In the genomic region with DNA sequence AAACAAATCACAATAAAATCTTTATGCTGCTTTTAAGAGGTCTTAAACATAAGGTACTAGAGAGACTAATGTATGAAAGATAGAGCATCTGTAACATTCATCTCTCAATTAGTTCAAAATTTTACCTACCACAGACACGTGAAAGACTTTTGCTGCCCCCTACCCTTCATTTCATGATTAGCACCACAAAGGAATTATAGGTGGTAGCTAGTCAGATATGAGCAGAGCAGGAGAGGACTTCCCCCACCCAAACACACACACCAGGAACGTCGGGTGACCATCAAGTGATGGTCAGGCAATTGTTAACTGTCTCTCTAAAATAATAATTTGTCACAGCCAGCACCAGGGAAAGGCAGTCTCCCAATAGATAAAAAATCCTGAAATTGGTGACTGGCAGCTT, we compare ENCODE assay signal across 11 cellular contexts.
DNase-seq lines count a peak whose midpoint lies in the region; ATAC-seq, FAIRE-seq and TF ChIP-seq lines count a peak whose summit lies in the region.
"Had no signal": no experiment of that assay in that cellular context is flagged by ENCODE, and none has a peak within 500 bp of the region (broad histone marks: within the 10 kb centered on the region; RNA-seq: fewer than 3 reads in every experiment).

No MANE protein-coding gene starts in this region.

- H2BK12ac ChIP-seq in trophoblast cell (ENCODE audit: low read length): no peak overlapping the region

- H4K12ac ChIP-seq in trophoblast cell (ENCODE audit: low read depth, low read length): no peak overlapping the region

- H3K79me2 ChIP-seq in HepG2 (ENCODE audit: insufficient read depth, low read length): no peaks in the 10 kb centered on the region
- no peaks in the 10 kb centered on the region for H3K79me2 ChIP-seq in trophoblast cell (ENCODE audit: control insufficient read depth, insufficient read depth, low read length, poor library complexity)

- peak; percentile 15; the same call in 1 of the 2 replicates for TF ChIP-seq CTCF in RWPE1 (conservative IDR thresholded peaks at IDR 0.05; ENCODE audit: low read depth)
- TF ChIP-seq CTCF in HepG2 (CRISPR knock-in tag; IDR thresholded peaks at IDR 0.05): peak; percentile 52
- TF ChIP-seq CTCF in esophagus muscularis mucosa (IDR thresholded peaks at IDR 0.05): no peak

- no peak overlapping the region for H2BK120ac ChIP-seq in trophoblast cell (ENCODE audit: insufficient read depth, low read length, poor library complexity)

- WGBS in HepG2 (ENCODE audit: low lambda C conversion rate): 2% methylated on average over 3 of the region's 3 CpGs
- WGBS in esophagus muscularis mucosa: 9% methylated on average over 3 of the region's 3 CpGs
- no CpG with 5 or more reads among the region's 3 CpGs for WGBS in trophoblast cell (ENCODE audit: extremely low coverage, insufficient coverage, insufficient read length)

- intact Hi-C loops in HepG2 (cut with micrococcal nuclease; ENCODE audit: unreplicated experiment) (loop anchor here (1.0 to 5.0 kb wide), 3 partner anchors 228 to 330 kb away; no protein-coding TSS in a partner anchor), esophagus muscularis mucosa (cut with DNase I) (no loop called here)

- TF ChIP-seq EP300 in HepG2 (IDR thresholded peaks at IDR 0.05; ENCODE audit: low read depth in 2 of 2, low read length in 2 of 2) (no peak), HepG2 (CRISPR knock-in tag; IDR thresholded peaks at IDR 0.05; ENCODE audit: borderline replicate concordance) (no peak), esophagus muscularis mucosa (IDR thresholded peaks at IDR 0.05) (no peak)

- H4K91ac ChIP-seq in trophoblast cell (ENCODE audit: low read depth, low read length): no peak overlapping the region

- H3K36me3 ChIP-seq in HepG2 (replicated peaks in 1 of 2; ENCODE audit: control insufficient read depth in 1 of 2, insufficient read depth in 2 of 2, low read length in 2 of 2): no peaks in the 10 kb centered on the region
- no peaks in the 10 kb centered on the region for H3K36me3 ChIP-seq in esophagus muscularis mucosa
- no peaks in the 10 kb centered on the region for H3K36me3 ChIP-seq in trophoblast cell (ENCODE audit: control insufficient read depth in 1 of 2, insufficient read depth in 2 of 2, low read length in 2 of 2)

- no peak overlapping the region for H2AFZ ChIP-seq in HepG2 (ENCODE audit: low read length)
- H2AFZ ChIP-seq in trophoblast cell (ENCODE audit: insufficient read depth, low read length, poor library complexity): no peak overlapping the region

- CTCF ChIA-PET in RWPE1 (lab: Yijun Ruan, JAX): no interaction called here
- CTCF ChIA-PET in HepG2 (lab: Yijun Ruan, JAX; ENCODE audit: low intra/inter-chr PET ratio, low total read pairs): interaction anchor here (1.7 kb wide), 1 partner anchor 232 kb away, joined by 14 read pairs; no protein-coding TSS in a partner anchor

- H3K27me3 ChIP-seq in HepG2 (ENCODE audit: control insufficient read depth in 1 of 2, insufficient read depth in 2 of 2, low read length in 2 of 2) (peaks cover 1 to 22% of the 10 kb centered on the region in 2 experiments; a peak in 4 of 5 replicates), esophagus muscularis mucosa (no peaks in the 10 kb centered on the region), trophoblast cell (ENCODE audit: insufficient read depth, low read length) (no peaks in the 10 kb centered on the region)

- BruUV-seq in HepG2 (replicated peaks; lab: Mats Ljungman, UMichigan): no TSS peak

- ATAC-seq in HepG2: peak; percentile 63

- H2AK5ac ChIP-seq in trophoblast cell (ENCODE audit: low read length): no peak overlapping the region

- no peak for FAIRE-seq in HepG2 (lab: Jason Lieb, UNC)

- H3K14ac ChIP-seq in trophoblast cell (ENCODE audit: low read length): no peak overlapping the region

- in situ Hi-C loops in KBM-7 (cut with MboI; ENCODE audit: low pct_unique_long_range_greater_than_20kb, low sequenced_read_pairs): no loop called here
- in situ Hi-C loops in HepG2 (cut with HindIII; ENCODE audit: extremely low pct_ligation_motif_present, low pct_unique_long_range_greater_than_20kb): loop anchor here (10.0 kb wide), 1 partner anchor 238 kb away; no protein-coding TSS in a partner anchor

- H3K9me3 ChIP-seq in HepG2 (ENCODE audit: low read length) (no peaks in the 10 kb centered on the region), esophagus muscularis mucosa (no peaks in the 10 kb centered on the region), trophoblast cell (ENCODE audit: insufficient read depth, low read depth, low read length) (no peaks in the 10 kb centered on the region)

- no peak overlapping the region for H2BK5ac ChIP-seq in trophoblast cell (ENCODE audit: low read depth, low read length, poor library complexity)

- H3K4me2 ChIP-seq in HepG2 (ENCODE audit: low read depth, low read length) (no peak overlapping the region), trophoblast cell (ENCODE audit: low read length) (no peak overlapping the region)

- H4K20me1 ChIP-seq in HepG2 (ENCODE audit: insufficient read depth, low read length): 0 out of 2 replicates have a peak, but pooled peaks cover 5% of the 10 kb centered on the region

- H3K79me1 ChIP-seq in trophoblast cell (ENCODE audit: low read length): no peaks in the 10 kb centered on the region

- H3K4me3 ChIP-seq in HepG2 (replicated peaks in 1 of 3; ENCODE audit: insufficient read depth in 1 of 3, low read depth in 2 of 3, low read length in 3 of 3) (no peak overlapping the region), esophagus muscularis mucosa (no peak overlapping the region), trophoblast cell (ENCODE audit: low read depth, low read length) (no peak overlapping the region)

- no peak overlapping the region for H3K27ac ChIP-seq in RWPE1
- no peak overlapping the region for H3K27ac ChIP-seq in HepG2 (ENCODE audit: extremely low read length, insufficient read depth, low read length)
- no peak overlapping the region for H3K27ac ChIP-seq in esophagus muscularis mucosa (replicated peaks in 1 of 4)
- no peak overlapping the region for H3K27ac ChIP-seq in trophoblast cell (ENCODE audit: low read depth, low read length)

- DNase-seq in DMS53 (lab: John Stamatoyannopoulos, UW): peak; percentile 44
- peak; percentile 37 for DNase-seq in KBM-7
- no peak for DNase-seq in RWPE1 (ENCODE audit: low spot score)
- DNase-seq in HepG2 (ENCODE audit: low spot score): peak; percentile 38
- no peak for DNase-seq in esophagus muscularis mucosa (ENCODE audit: extremely low spot score)
- no peak for DNase-seq in trophoblast cell
- no peak for DNase-seq in activated CD8-positive, alpha-beta memory T cell treated with anti-CD3 and anti-CD28 coated beads, Interleukin-2, amount 50 U/mL, for 4 hours
- DNase-seq in activated effector memory CD4-positive, alpha-beta T cell treated with Interleukin-2 at 50 U/mL for 16 hours: no peak
- DNase-seq: effector CD4-positive, alpha-beta T cell; GDM1; NCI-H1105 had no signal

- H3K9ac ChIP-seq in HepG2 (ENCODE audit: insufficient read depth, low read depth, low read length) (no peak overlapping the region), trophoblast cell (ENCODE audit: low read length) (no peak overlapping the region)

- TF ChIP-seq RAD21 in HepG2 (CRISPR knock-in tag; IDR thresholded peaks at IDR 0.05): no peak

- H3K4me1 ChIP-seq in HepG2 (ENCODE audit: insufficient read depth, low read length) (peaks cover 19% of the 10 kb centered on the region), esophagus muscularis mucosa (no peaks in the 10 kb centered on the region), trophoblast cell (ENCODE audit: control insufficient read depth in 1 of 2, insufficient read depth in 2 of 2, low read length in 2 of 2) (peaks cover 0 to 3% of the 10 kb centered on the region in 2 experiments)

- H3K18ac ChIP-seq in trophoblast cell (ENCODE audit: low read length): no peak overlapping the region

- TF ChIP-seq POLR2A in HepG2 (IDR thresholded peaks at IDR 0.05; ENCODE audit: insufficient read depth in 1 of 2, low read depth in 2 of 2, low read length in 2 of 2) (no peak), esophagus muscularis mucosa (IDR thresholded peaks at IDR 0.05; ENCODE audit: low read depth) (no peak)

- H4K8ac ChIP-seq in trophoblast cell (ENCODE audit: low read depth, low read length): no peak overlapping the region

- no peak overlapping the region for H3K4ac ChIP-seq in trophoblast cell (ENCODE audit: low read depth, low read length)

- POLR2A ChIA-PET in RWPE1 (lab: Yijun Ruan, JAX; ENCODE audit: low non-redundant PET): no interaction called here
- POLR2A ChIA-PET in HepG2 (lab: Yijun Ruan, JAX): no interaction called here

- H3K23ac ChIP-seq in trophoblast cell (ENCODE audit: low read length): no peak overlapping the region

TF ChIP-seq in HepG2, 621 proteins besides CTCF, POLR2A, EP300 and RAD21 (continues in another document):
- TF ChIP-seq STAG1 (CRISPR knock-in tag; IDR thresholded peaks at IDR 0.05) (peak; percentile 66), U2AF2 (IDR thresholded peaks at IDR 0.05; ENCODE audit: low read depth, low read length) (no peak), GLI4 (CRISPR knock-in tag; IDR thresholded peaks at IDR 0.05; ENCODE audit: borderline replicate concordance) (no peak)
- TF ChIP-seq, protein P1, sequence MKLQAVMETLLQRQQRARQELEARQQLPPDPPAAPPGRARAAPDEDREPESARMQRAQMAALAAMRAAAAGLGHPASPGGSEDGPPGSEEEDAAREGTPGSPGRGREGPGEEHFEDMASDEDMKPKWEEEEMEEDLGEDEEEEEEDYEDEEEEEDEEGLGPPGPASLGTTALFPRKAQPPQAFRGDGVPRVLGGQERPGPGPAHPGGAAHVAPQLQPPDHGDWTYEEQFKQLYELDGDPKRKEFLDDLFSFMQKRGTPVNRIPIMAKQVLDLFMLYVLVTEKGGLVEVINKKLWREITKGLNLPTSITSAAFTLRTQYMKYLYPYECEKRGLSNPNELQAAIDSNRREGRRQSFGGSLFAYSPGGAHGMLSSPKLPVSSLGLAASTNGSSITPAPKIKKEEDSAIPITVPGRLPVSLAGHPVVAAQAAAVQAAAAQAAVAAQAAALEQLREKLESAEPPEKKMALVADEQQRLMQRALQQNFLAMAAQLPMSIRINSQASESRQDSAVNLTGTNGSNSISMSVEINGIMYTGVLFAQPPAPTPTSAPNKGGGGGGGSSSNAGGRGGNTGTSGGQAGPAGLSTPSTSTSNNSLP (IDR thresholded peaks at IDR 0.05; ENCODE audit: low read depth, low read length): 0 out of 2 replicates have a peak, but pooled peaks have one; percentile 29
- TF ChIP-seq, protein P2, sequence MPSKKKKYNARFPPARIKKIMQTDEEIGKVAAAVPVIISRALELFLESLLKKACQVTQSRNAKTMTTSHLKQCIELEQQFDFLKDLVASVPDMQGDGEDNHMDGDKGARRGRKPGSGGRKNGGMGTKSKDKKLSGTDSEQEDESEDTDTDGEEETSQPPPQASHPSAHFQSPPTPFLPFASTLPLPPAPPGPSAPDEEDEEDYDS (CRISPR knock-in tag; IDR thresholded peaks at IDR 0.05): no peak

Comparison
In these comparisons a context has a peak if more than half of its experiments do, and no peak if none do; other contexts are left out.
1. DNase-seq: peak in DMS53 (single experiment), KBM-7 (single experiment) and HepG2 (single experiment); none in RWPE1 (single experiment), esophagus muscularis mucosa (single experiment), trophoblast cell (0 of 2), activated CD8-positive, alpha-beta memory T cell treated with anti-CD3 and anti-CD28 coated beads, Interleukin-2, amount 50 U/mL, for 4 hours (single experiment) and activated effector memory CD4-positive, alpha-beta T cell treated with Interleukin-2 at 50 U/mL for 16 hours (single experiment).
2. CTCF ChIP-seq: peak in RWPE1 (single experiment) and HepG2 (single experiment); none in esophagus muscularis mucosa (0 of 3).